ENCODE assay signal across 8 cellular contexts in genomic region chr7:150631084-150631824, GRCh38. TPM values are rescaled to one million over a fixed set of nuclear protein-coding genes. Genes with fewer than 3 reads are reported as not detected.
DNase-seq lines count a peak whose midpoint lies in the region; FAIRE-seq and TF ChIP-seq lines count a peak whose summit lies in the region.

No MANE protein-coding gene starts in this region.

- DNase-seq in GM19239 (ENCODE audit: insufficient read length, low spot score), result no peak
- peak; percentile 50 to 63 for DNase-seq in activated CD4-positive, alpha-beta T cell treated with anti-CD3 and anti-CD28 coated beads, Interleukin-2, amount 50 U/mL, for 48 hours
- peak; percentile 8 for DNase-seq in globus pallidus (ENCODE audit: low spot score)
- peak; percentile 33 for DNase-seq in stimulated activated CD8-positive, alpha-beta memory T cell treated with anti-CD3 and anti-CD28 coated beads, Interleukin-12 subunit alpha, Interleukin-12 subunit beta, amount 100 ng/mL, for 1 hour (ENCODE audit: low read depth)
- DNase-seq in dedifferentiated amniotic fluid mesenchymal stem cell (ENCODE audit: extremely low spot score), result no peak
- DNase-seq in ecto neural progenitor cell (ENCODE audit: low spot score), result no peak
- no peak for DNase-seq in ACHN
- no peak for DNase-seq in GM12891 (ENCODE audit: insufficient read length, low spot score)

- TF ChIP-seq POLR2A in GM12891 (IDR thresholded peaks at IDR 0.05; ENCODE audit: low read depth, low read length), result no peak

- in situ Hi-C loops in ACHN (cut with HindIII; ENCODE audit: low pct_ligation_motif_present, low pct_unique_long_range_greater_than_20kb, low sequenced_read_pairs), result no loop called here

- FAIRE-seq in GM19239 (lab: Jason Lieb, UNC) (peak; percentile 87), GM12891 (lab: Jason Lieb, UNC) (no peak)

TF ChIP-seq in GM12891, 5 proteins besides CTCF, POLR2A, EP300 and RAD21:
- TF ChIP-seq POLR2AphosphoS5 (IDR thresholded peaks at IDR 0.05; ENCODE audit: low read depth, low read length) (no peak), POU2F2 (IDR thresholded peaks at IDR 0.05; ENCODE audit: low read depth, low read length) (no peak), TAF1 (IDR thresholded peaks at IDR 0.05; ENCODE audit: low read depth, low read length) (no peak), SPI1 (IDR thresholded peaks at IDR 0.05; ENCODE audit: low read depth, low read length) (no peak), PAX5 (IDR thresholded peaks at IDR 0.05; ENCODE audit: insufficient read depth, low read length, severe bottlenecking) (no peak)

RNA-seq across cellular contexts. Expression of gene GIMAP6, which starts 0.9 kb away (rescaled TPM):
- 25.1 TPM for polyA plus RNA-seq in GM12891 (2012; ENCODE audit: low read depth, missing spikeins)

RNA-seq across cellular contexts. Expression of gene GIMAP2, which starts 54.3 kb away (rescaled TPM):
- 25.9 TPM for polyA plus RNA-seq in GM12891 (2012; ENCODE audit: low read depth, missing spikeins)

Comparison
In these comparisons a context has a peak if more than half of its experiments do, and no peak if none do; other contexts are left out.
1. DNase-seq: peak in activated CD4-positive, alpha-beta T cell treated with anti-CD3 and anti-CD28 coated beads, Interleukin-2, amount 50 U/mL, for 48 hours (2 of 2), globus pallidus (single experiment) and stimulated activated CD8-positive, alpha-beta memory T cell treated with anti-CD3 and anti-CD28 coated beads, Interleukin-12 subunit alpha, Interleukin-12 subunit beta, amount 100 ng/mL, for 1 hour (single experiment); none in GM19239 (single experiment), dedifferentiated amniotic fluid mesenchymal stem cell (single experiment), ecto neural progenitor cell (single experiment), ACHN (single experiment) and GM12891 (single experiment).